In genomic region chr6:32177788-32178546, GRCh38 we compare ENCODE assay signal across 8 cellular contexts. TPM values are rescaled to one million over a fixed set of nuclear protein-coding genes. Genes with fewer than 3 reads are reported as not detected.
DNase-seq lines count a peak whose midpoint lies in the region; ATAC-seq, FAIRE-seq and TF ChIP-seq lines count a peak whose summit lies in the region.

RNF5 (plus strand) TSS chr6:32178405; CDS start chr6:32178512, 107 bp downstream.

- peak within 1 kb of the TSS; percentile 90 for H3K27ac ChIP-seq in OCI-LY3 (ENCODE audit: low read length)
- H3K27ac ChIP-seq in endothelial cell of umbilical vein (ENCODE audit: insufficient read depth, low read depth, low read length) = peak within 1 kb of the TSS; percentile 83

- H3K4me3 ChIP-seq in OCI-LY3 (ENCODE audit: low read length) (peak within 1 kb of the TSS; percentile 99), endothelial cell of umbilical vein (replicated peaks in 1 of 3; ENCODE audit: insufficient read depth in 1 of 3, low read depth in 1 of 3, low read length in 3 of 3) (peak within 1 kb of the TSS; percentile 56 to 67 (median 66))

- H3K27me3 Mint-ChIP-seq in Calu3 (ENCODE audit: unreplicated experiment) = no peaks in the 10 kb centered on the region

- peak; percentile 100 for FAIRE-seq in endothelial cell of umbilical vein (lab: Jason Lieb, UNC)

- peak within 1 kb of the TSS; percentile 82 for H3K4me3 Mint-ChIP-seq in Calu3 (ENCODE audit: low read depth, unreplicated experiment)

- H2AFZ ChIP-seq in OCI-LY3 (ENCODE audit: low read depth, low read length) (no peak within 1 kb of the TSS; the same call in 1 of the 2 replicates), endothelial cell of umbilical vein (ENCODE audit: low read depth, low read length) (peak within 1 kb of the TSS; percentile 56)

- DNase-seq in Calu3 (peak; percentile 99), HuH-7 (ENCODE audit: low spot score) (peak; percentile 95), activated T-cell treated with anti-CD3 and anti-CD28 coated beads for 1 hour (ENCODE audit: low read depth) (peak; percentile 87), endothelial cell of umbilical vein (ENCODE audit: low read depth, low spot score) (peak; percentile 100), midbrain (lab: John Stamatoyannopoulos, UW) (peak; percentile 99)
- DNase-seq in stimulated activated CD8-positive, alpha-beta memory T cell treated with anti-CD3 and anti-CD28 coated beads, Interleukin-2, amount 100 ng/mL, for 48 hours (ENCODE audit: low read depth in 2 of 2) = peak; percentile 75 to 84

- H3K79me2 ChIP-seq in OCI-LY3 (ENCODE audit: low read length) (peaks cover 26% of the 10 kb centered on the region), endothelial cell of umbilical vein (ENCODE audit: control insufficient read depth, insufficient read depth, low read length) (peaks cover 21% of the 10 kb centered on the region)

- no peak for TF ChIP-seq POLR2A in endothelial cell of umbilical vein (IDR thresholded peaks at IDR 0.05; ENCODE audit: low read depth, low read length)

- H3K9me3 ChIP-seq in OCI-LY3 (ENCODE audit: insufficient read depth, low read length) (no peaks in the 10 kb centered on the region), endothelial cell of umbilical vein (replicated peaks; ENCODE audit: control insufficient read depth, insufficient read depth, low read length) (no peaks in the 10 kb centered on the region)

- CTCF ChIA-PET in Calu3 (lab: Charles Lee) = interaction anchor here (0.6 to 2.5 kb wide), 12 partner anchors 11 to 683 kb away, joined by 3 to 32 read pairs (median 3); partner anchors contain the start of genes ATF6B, NEU1 and PBX2
- CTCF ChIA-PET in endothelial cell of umbilical vein (lab: Charles Lee) = interaction anchor here (0.7 to 2.9 kb wide), 6 partner anchors 10 to 48 kb away, joined by 3 to 15 read pairs (median 4); partner anchors contain the start of genes FKBPL, GPSM3 and PBX2

- no peaks in the 10 kb centered on the region for H3K9me1 ChIP-seq in endothelial cell of umbilical vein (replicated peaks; ENCODE audit: control insufficient read depth, extremely low read depth, insufficient read depth, low read length)

- H3K9me3 Mint-ChIP-seq in Calu3 (ENCODE audit: low read depth, unreplicated experiment) = no peaks in the 10 kb centered on the region

- dilution Hi-C loops in endothelial cell of umbilical vein (cut with MboI; ENCODE audit: extremely low pct_ligation_motif_present, low sequenced_read_pairs) = no loop called here

- H3K27me3 ChIP-seq in OCI-LY3 (ENCODE audit: low read depth, low read length) (no peaks in the 10 kb centered on the region), endothelial cell of umbilical vein (ENCODE audit: control insufficient read depth in 2 of 2, insufficient read depth in 2 of 2, low read length in 2 of 2) (no peaks in the 10 kb centered on the region)

- ATAC-seq in GM21515 (IDR thresholded peaks at IDR 0.05; ENCODE audit: unreplicated experiment) = peak; percentile 75

- H3K4me1 ChIP-seq in OCI-LY3 (ENCODE audit: low read length) = peaks cover 22% of the 10 kb centered on the region
- peaks cover 30% of the 10 kb centered on the region for H3K4me1 ChIP-seq in endothelial cell of umbilical vein (ENCODE audit: control insufficient read depth, extremely low read depth, insufficient read depth, low read length)

- H3K36me3 ChIP-seq in OCI-LY3 (replicated peaks; ENCODE audit: low read depth, low read length) (peaks cover 6% of the 10 kb centered on the region), endothelial cell of umbilical vein (ENCODE audit: control insufficient read depth in 2 of 2, extremely low read depth in 1 of 2, insufficient read depth in 2 of 2, low read length in 2 of 2) (peaks cover 3 to 17% of the 10 kb centered on the region in 2 experiments)

- peak within 1 kb of the TSS; percentile 98 for H3K4me2 ChIP-seq in OCI-LY3 (ENCODE audit: low read length)
- peak within 1 kb of the TSS; percentile 83 for H3K4me2 ChIP-seq in endothelial cell of umbilical vein (ENCODE audit: insufficient read depth, low read length)

- intact Hi-C loops in Calu3 (cut with micrococcal nuclease; ENCODE audit: unreplicated experiment) (loop anchor here (2.0 to 5.0 kb wide), 2 partner anchors 59 to 221 kb away; partner anchors contain the start of genes NELFE and SKIC2), endothelial cell of umbilical vein (cut with micrococcal nuclease) (loop anchor here (1.0 to 5.0 kb wide), 4 partner anchors 12 to 794 kb away; partner anchors contain the start of genes NELFE, PBX2 and SKIC2)

- no peak for TF ChIP-seq CTCF in Calu3 (IDR thresholded peaks at IDR 0.05; ENCODE audit: unreplicated experiment)
- TF ChIP-seq CTCF in OCI-LY3 (IDR thresholded peaks at IDR 0.05; ENCODE audit: low read depth, low read length) = no peak
- TF ChIP-seq CTCF in endothelial cell of umbilical vein (IDR thresholded peaks at IDR 0.05; ENCODE audit: extremely low read depth in 1 of 2, insufficient read depth in 1 of 2, low read depth in 1 of 2, low read length in 2 of 2) = no peak

- POLR2A ChIA-PET in endothelial cell of umbilical vein (lab: Charles Lee) = interaction anchor here (1.2 to 1.7 kb wide), 3 partner anchors 12 to 19 kb away, joined by 4 to 9 read pairs (median 5); partner anchors contain the start of gene PBX2

- peak within 1 kb of the TSS; percentile 62 for H3K27ac Mint-ChIP-seq in Calu3 (ENCODE audit: unreplicated experiment)

- peak within 1 kb of the TSS; percentile 90 for H3K9ac ChIP-seq in OCI-LY3 (ENCODE audit: low read length)
- H3K9ac ChIP-seq in endothelial cell of umbilical vein (replicated peaks; ENCODE audit: extremely low read depth, insufficient read depth, low read length) = peak within 1 kb of the TSS; percentile 86

- H4K20me1 ChIP-seq in OCI-LY3 (ENCODE audit: insufficient read depth, low read length) (no peaks in the 10 kb centered on the region), endothelial cell of umbilical vein (replicated peaks; ENCODE audit: control insufficient read depth, extremely low read depth, insufficient read depth, low read length) (no peaks in the 10 kb centered on the region)

- BruUV-seq in Calu3 (replicated peaks; lab: Mats Ljungman, UMichigan) = no TSS peak
- no TSS peak for BruUV-seq in endothelial cell of umbilical vein (replicated peaks; lab: Mats Ljungman, UMichigan)

- H3K4me1 Mint-ChIP-seq in Calu3 (ENCODE audit: low read depth, unreplicated experiment) = peaks cover 43% of the 10 kb centered on the region

- H3K36me3 Mint-ChIP-seq in Calu3 (ENCODE audit: insufficient read depth, unreplicated experiment) = peaks cover 72% of the 10 kb centered on the region

TF ChIP-seq in endothelial cell of umbilical vein, 7 proteins besides CTCF, POLR2A, EP300 and RAD21:
- peak; percentile 19 for TF ChIP-seq POLR2AphosphoS5 (IDR thresholded peaks at IDR 0.05; ENCODE audit: insufficient read depth, low read depth, low read length)
- TF ChIP-seq FOS (IDR thresholded peaks at IDR 0.05; ENCODE audit: borderline replicate concordance, insufficient read depth, low read length) = no peak
- no peak for TF ChIP-seq EZH2 (IDR thresholded peaks at IDR 0.05; ENCODE audit: borderline replicate concordance, low read depth, low read length, severe bottlenecking)

RNA-seq across cellular contexts. Expression of gene RNF5, which starts in this region (rescaled TPM):
- total RNA-seq in Calu3 (2022) (85.4 and 89.6 TPM in 2 replicates), endothelial cell of umbilical vein (48.0 and 49.2 TPM in 2 replicates)
- 96.0 and 100 TPM in 2 replicates for polyA plus RNA-seq in endothelial cell of umbilical vein
- 68.3 and 70.6 TPM in 2 replicates for polyA plus RNA-seq in endothelial cell of umbilical vein (2011; cell fraction: cytosol; rRNA removed)
- 25.0 and 33.5 TPM in 2 replicates for polyA plus RNA-seq in endothelial cell of umbilical vein (2011; cell fraction: nucleus; rRNA removed)
- 49.3 and 51.6 TPM in 2 replicates for polyA plus RNA-seq in endothelial cell of umbilical vein (2012)
- 33.7 and 36.1 TPM in 2 replicates for polyA minus RNA-seq in endothelial cell of umbilical vein
- 25.4 TPM for polyA minus RNA-seq in endothelial cell of umbilical vein (2011; cell fraction: cytosol; rRNA and poly(A)+ RNA removed)
- polyA minus RNA-seq in endothelial cell of umbilical vein (2011; cell fraction: nucleus; rRNA and poly(A)+ RNA removed) = 4.4 and 9.6 TPM in 2 replicates

Comparison
In these comparisons a context has a peak if more than half of its experiments do, and no peak if none do; other contexts are left out.
1. Peak in every context shown above with its lines: DNase-seq, ATAC-seq, H3K4me3 ChIP-seq and H3K27ac ChIP-seq.